8 cellular contexts compared by ENCODE assay signal in genomic region chr10:127990846-127991542, GRCh38.
DNase-seq lines count a peak whose midpoint lies in the region; ATAC-seq and TF ChIP-seq lines count a peak whose summit lies in the region.

No MANE protein-coding gene starts in this region.

- no peak overlapping the region for H3K27ac ChIP-seq in CD8-positive, alpha-beta memory T cell (ENCODE audit: low read depth, low read length)

- H3K36me3 Mint-ChIP-seq in CD8-positive, alpha-beta memory T cell: no peaks in the 10 kb centered on the region
- no peaks in the 10 kb centered on the region for H3K36me3 Mint-ChIP-seq in chondrocyte (ENCODE audit: low read depth)

- no peaks in the 10 kb centered on the region for H3K9me3 ChIP-seq in CD8-positive, alpha-beta memory T cell (ENCODE audit: low read length)

- no peaks in the 10 kb centered on the region for H3K36me3 ChIP-seq in CD8-positive, alpha-beta memory T cell (ENCODE audit: insufficient read depth, low read length)

- TF ChIP-seq CTCF in chondrocyte (IDR thresholded peaks at IDR 0.05) (no peak), retinal pigment epithelial cell (conservative IDR thresholded peaks at IDR 0.05; ENCODE audit: low read depth, low read length) (no peak)

- peak overlapping the region in 6 of 7 donors; percentile 29 to 82 (median 73) for H3K4me3 Mint-ChIP-seq in CD8-positive, alpha-beta memory T cell
- H3K4me3 Mint-ChIP-seq in chondrocyte (ENCODE audit: unreplicated experiment): peak overlapping the region; percentile 49

- peak in 1 of 5 donors; percentile 7 for DNase-seq in CD8-positive, alpha-beta memory T cell
- DNase-seq in SW480 (ENCODE audit: low spot score) (peak; percentile 73), chondrocyte (ENCODE audit: low spot score) (no peak), retinal pigment epithelial cell (ENCODE audit: low read depth) (peak; percentile 99), ureter (ENCODE audit: low spot score) (no peak), OCI-M1 (lab: John Stamatoyannopoulos, UW) (no peak)

- CTCF ChIA-PET in CD8-positive, alpha-beta memory T cell (lab: Charles Lee): interaction anchor here (1.3 to 1.5 kb wide), 2 partner anchors 19 to 44 kb away, joined by 3 to 4 read pairs; no protein-coding TSS in a partner anchor

- peaks cover 15 to 26% of the 10 kb centered on the region in 2 donors for H3K27me3 Mint-ChIP-seq in CD8-positive, alpha-beta memory T cell
- H3K27me3 Mint-ChIP-seq in chondrocyte (ENCODE audit: low read depth): no peaks in the 10 kb centered on the region

- POLR2A ChIA-PET in CD8-positive, alpha-beta memory T cell (lab: Charles Lee): no interaction called here

- peaks cover 10 to 20% (median 15%) of the 10 kb centered on the region in 3 donors for H3K4me1 Mint-ChIP-seq in CD8-positive, alpha-beta memory T cell
- H3K4me1 Mint-ChIP-seq in chondrocyte (ENCODE audit: low read depth): peaks cover 65% of the 10 kb centered on the region

- H3K4me3 ChIP-seq in CD8-positive, alpha-beta memory T cell (ENCODE audit: low read length): no peak overlapping the region
- peak overlapping the region; percentile 5 for H3K4me3 ChIP-seq in retinal pigment epithelial cell (ENCODE audit: low read length)

- H3K27ac Mint-ChIP-seq in CD8-positive, alpha-beta memory T cell: peak overlapping the region; percentile 4 to 80 (median 46)
- peak overlapping the region; percentile 98 for H3K27ac Mint-ChIP-seq in chondrocyte (ENCODE audit: unreplicated experiment)

- no peaks in the 10 kb centered on the region for H3K9me3 Mint-ChIP-seq in CD8-positive, alpha-beta memory T cell
- H3K9me3 Mint-ChIP-seq in chondrocyte (ENCODE audit: low read depth): no peaks in the 10 kb centered on the region

- H3K27me3 ChIP-seq in CD8-positive, alpha-beta memory T cell (ENCODE audit: insufficient read depth, low read length, poor library complexity, severe bottlenecking): no peaks in the 10 kb centered on the region

- no peak for ATAC-seq in HG02885 (IDR thresholded peaks at IDR 0.05; ENCODE audit: poor library complexity, unreplicated experiment)
- ATAC-seq in HG03108 (IDR thresholded peaks at IDR 0.05; ENCODE audit: unreplicated experiment): no peak

- peaks cover 9% of the 10 kb centered on the region for H3K4me1 ChIP-seq in CD8-positive, alpha-beta memory T cell (ENCODE audit: insufficient read depth, low read length)

Comparison
In these comparisons a context has a peak if more than half of its experiments do, and no peak if none do; other contexts are left out.
1. DNase-seq: peak in SW480 (single experiment) and retinal pigment epithelial cell (single experiment); none in chondrocyte (single experiment), ureter (single experiment) and OCI-M1 (single experiment).